In genomic region chr12:63066782-63067181, GRCh38 we compare ENCODE assay signal across 1 cellular context.
TF ChIP-seq lines count a peak whose summit lies in the region.

No MANE protein-coding gene starts in this region.

TF ChIP-seq in HepG2, 621 proteins besides CTCF, POLR2A, EP300 and RAD21:
- no peak for TF ChIP-seq ZNF781 (CRISPR knock-in tag; IDR thresholded peaks at IDR 0.05; ENCODE audit: borderline replicate concordance, not compliant biosample characterization)
- no peak for TF ChIP-seq ZNF451 (CRISPR knock-in tag; IDR thresholded peaks at IDR 0.05)
- no peak for TF ChIP-seq SP1 (IDR thresholded peaks at IDR 0.05)
- no peak for TF ChIP-seq SP1 (CRISPR knock-in tag; IDR thresholded peaks at IDR 0.05)
- no peak for TF ChIP-seq SMC3 (IDR thresholded peaks at IDR 0.05; ENCODE audit: low read length)
- TF ChIP-seq ZNF235 (CRISPR knock-in tag; IDR thresholded peaks at IDR 0.05; ENCODE audit: borderline replicate concordance) = no peak
- TF ChIP-seq ZC3H13 (CRISPR knock-in tag; IDR thresholded peaks at IDR 0.05) = no peak
- TF ChIP-seq, protein P1, sequence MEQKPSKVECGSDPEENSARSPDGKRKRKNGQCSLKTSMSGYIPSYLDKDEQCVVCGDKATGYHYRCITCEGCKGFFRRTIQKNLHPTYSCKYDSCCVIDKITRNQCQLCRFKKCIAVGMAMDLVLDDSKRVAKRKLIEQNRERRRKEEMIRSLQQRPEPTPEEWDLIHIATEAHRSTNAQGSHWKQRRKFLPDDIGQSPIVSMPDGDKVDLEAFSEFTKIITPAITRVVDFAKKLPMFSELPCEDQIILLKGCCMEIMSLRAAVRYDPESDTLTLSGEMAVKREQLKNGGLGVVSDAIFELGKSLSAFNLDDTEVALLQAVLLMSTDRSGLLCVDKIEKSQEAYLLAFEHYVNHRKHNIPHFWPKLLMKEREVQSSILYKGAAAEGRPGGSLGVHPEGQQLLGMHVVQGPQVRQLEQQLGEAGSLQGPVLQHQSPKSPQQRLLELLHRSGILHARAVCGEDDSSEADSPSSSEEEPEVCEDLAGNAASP (CRISPR knock-in tag; IDR thresholded peaks at IDR 0.05; ENCODE audit: borderline replicate concordance) = no peak
- no peak for TF ChIP-seq FOXC1 (CRISPR knock-in tag; IDR thresholded peaks at IDR 0.05; ENCODE audit: borderline replicate concordance)
- TF ChIP-seq ZMYM3 (CRISPR knock-in tag; IDR thresholded peaks at IDR 0.05) = no peak
